ENCODE assay signal across 1 cellular context in the genomic region with DNA sequence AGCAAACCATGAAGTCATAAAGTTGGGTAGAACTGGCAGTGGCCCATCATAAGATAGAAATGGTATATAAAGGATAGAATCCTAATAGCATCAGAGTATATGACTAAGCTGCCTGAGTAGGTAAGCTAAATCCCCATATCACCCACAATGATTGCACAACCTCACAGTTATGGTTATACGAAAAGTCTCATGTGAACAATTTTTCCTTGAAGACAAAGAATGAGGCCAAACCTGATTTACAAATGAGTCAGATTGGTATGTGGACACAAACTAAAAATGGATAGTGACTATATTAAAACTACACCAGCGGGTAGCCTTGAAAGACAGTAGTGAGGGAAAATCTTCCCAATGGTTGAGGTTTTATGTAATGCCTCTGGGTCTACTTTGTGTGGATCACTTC.
TF ChIP-seq lines count a peak whose summit lies in the region.

No MANE protein-coding gene starts in this region.

TF ChIP-seq in WTC11, 78 proteins besides CTCF, POLR2A, EP300 and RAD21 (continued from another document):
- TF ChIP-seq CREB1 (CRISPR knock-in tag; IDR thresholded peaks at IDR 0.05) (no peak), FOXP1 (CRISPR knock-in tag; IDR thresholded peaks at IDR 0.05; ENCODE audit: borderline replicate concordance) (no peak), MLX (CRISPR knock-in tag; IDR thresholded peaks at IDR 0.05) (no peak), ATF3 (CRISPR knock-in tag; conservative IDR thresholded peaks at IDR 0.05) (no peak), GABPB1 (CRISPR knock-in tag; IDR thresholded peaks at IDR 0.05) (no peak), MAX (CRISPR knock-in tag; IDR thresholded peaks at IDR 0.05) (no peak), ZNF138 (CRISPR knock-in tag; conservative IDR thresholded peaks at IDR 0.05) (no peak), ESRRA (CRISPR knock-in tag; IDR thresholded peaks at IDR 0.05; ENCODE audit: borderline replicate concordance) (no peak), RELA (CRISPR knock-in tag; IDR thresholded peaks at IDR 0.05; ENCODE audit: borderline replicate concordance) (no peak), ZNF416 (CRISPR knock-in tag; IDR thresholded peaks at IDR 0.05) (no peak), SOX15 (CRISPR knock-in tag; IDR thresholded peaks at IDR 0.05) (no peak), KAT7 (CRISPR knock-in tag; IDR thresholded peaks at IDR 0.05; ENCODE audit: borderline replicate concordance) (no peak), MYBL2 (CRISPR knock-in tag; IDR thresholded peaks at IDR 0.05) (no peak), GTF2I (CRISPR knock-in tag; conservative IDR thresholded peaks at IDR 0.05) (no peak)
- TF ChIP-seq, protein P1, sequence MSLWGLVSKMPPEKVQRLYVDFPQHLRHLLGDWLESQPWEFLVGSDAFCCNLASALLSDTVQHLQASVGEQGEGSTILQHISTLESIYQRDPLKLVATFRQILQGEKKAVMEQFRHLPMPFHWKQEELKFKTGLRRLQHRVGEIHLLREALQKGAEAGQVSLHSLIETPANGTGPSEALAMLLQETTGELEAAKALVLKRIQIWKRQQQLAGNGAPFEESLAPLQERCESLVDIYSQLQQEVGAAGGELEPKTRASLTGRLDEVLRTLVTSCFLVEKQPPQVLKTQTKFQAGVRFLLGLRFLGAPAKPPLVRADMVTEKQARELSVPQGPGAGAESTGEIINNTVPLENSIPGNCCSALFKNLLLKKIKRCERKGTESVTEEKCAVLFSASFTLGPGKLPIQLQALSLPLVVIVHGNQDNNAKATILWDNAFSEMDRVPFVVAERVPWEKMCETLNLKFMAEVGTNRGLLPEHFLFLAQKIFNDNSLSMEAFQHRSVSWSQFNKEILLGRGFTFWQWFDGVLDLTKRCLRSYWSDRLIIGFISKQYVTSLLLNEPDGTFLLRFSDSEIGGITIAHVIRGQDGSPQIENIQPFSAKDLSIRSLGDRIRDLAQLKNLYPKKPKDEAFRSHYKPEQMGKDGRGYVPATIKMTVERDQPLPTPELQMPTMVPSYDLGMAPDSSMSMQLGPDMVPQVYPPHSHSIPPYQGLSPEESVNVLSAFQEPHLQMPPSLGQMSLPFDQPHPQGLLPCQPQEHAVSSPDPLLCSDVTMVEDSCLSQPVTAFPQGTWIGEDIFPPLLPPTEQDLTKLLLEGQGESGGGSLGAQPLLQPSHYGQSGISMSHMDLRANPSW (CRISPR knock-in tag; conservative IDR thresholded peaks at IDR 0.05; ENCODE audit: low read depth): no peak
- TF ChIP-seq, protein P2, sequence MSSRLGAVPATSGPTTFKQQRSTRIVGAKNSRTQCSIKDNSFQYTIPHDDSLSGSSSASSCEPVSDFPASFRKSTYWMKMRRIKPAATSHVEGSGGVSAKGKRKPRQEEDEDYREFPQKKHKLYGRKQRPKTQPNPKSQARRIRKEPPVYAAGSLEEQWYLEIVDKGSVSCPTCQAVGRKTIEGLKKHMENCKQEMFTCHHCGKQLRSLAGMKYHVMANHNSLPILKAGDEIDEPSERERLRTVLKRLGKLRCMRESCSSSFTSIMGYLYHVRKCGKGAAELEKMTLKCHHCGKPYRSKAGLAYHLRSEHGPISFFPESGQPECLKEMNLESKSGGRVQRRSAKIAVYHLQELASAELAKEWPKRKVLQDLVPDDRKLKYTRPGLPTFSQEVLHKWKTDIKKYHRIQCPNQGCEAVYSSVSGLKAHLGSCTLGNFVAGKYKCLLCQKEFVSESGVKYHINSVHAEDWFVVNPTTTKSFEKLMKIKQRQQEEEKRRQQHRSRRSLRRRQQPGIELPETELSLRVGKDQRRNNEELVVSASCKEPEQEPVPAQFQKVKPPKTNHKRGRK (CRISPR knock-in tag; IDR thresholded peaks at IDR 0.05; ENCODE audit: borderline replicate concordance): no peak
- TF ChIP-seq, protein P3, sequence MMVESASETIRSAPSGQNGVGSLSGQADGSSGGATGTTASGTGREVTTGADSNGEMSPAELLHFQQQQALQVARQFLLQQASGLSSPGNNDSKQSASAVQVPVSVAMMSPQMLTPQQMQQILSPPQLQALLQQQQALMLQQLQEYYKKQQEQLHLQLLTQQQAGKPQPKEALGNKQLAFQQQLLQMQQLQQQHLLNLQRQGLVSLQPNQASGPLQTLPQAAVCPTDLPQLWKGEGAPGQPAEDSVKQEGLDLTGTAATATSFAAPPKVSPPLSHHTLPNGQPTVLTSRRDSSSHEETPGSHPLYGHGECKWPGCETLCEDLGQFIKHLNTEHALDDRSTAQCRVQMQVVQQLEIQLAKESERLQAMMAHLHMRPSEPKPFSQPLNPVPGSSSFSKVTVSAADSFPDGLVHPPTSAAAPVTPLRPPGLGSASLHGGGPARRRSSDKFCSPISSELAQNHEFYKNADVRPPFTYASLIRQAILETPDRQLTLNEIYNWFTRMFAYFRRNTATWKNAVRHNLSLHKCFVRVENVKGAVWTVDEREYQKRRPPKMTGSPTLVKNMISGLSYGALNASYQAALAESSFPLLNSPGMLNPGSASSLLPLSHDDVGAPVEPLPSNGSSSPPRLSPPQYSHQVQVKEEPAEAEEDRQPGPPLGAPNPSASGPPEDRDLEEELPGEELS (CRISPR knock-in tag; IDR thresholded peaks at IDR 0.05): no peak
- TF ChIP-seq, protein P4, sequence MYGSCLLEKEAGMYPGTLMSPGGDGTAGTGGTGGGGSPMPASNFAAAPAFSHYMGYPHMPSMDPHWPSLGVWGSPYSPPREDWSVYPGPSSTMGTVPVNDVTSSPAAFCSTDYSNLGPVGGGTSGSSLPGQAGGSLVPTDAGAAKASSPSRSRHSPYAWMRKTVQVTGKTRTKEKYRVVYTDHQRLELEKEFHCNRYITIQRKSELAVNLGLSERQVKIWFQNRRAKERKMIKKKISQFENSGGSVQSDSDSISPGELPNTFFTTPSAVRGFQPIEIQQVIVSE (CRISPR knock-in tag; IDR thresholded peaks at IDR 0.05; ENCODE audit: borderline replicate concordance): no peak
